ENCODE assay signal across 14 cellular contexts in genomic region chr14:63677891-63678379, GRCh38. TPM values are rescaled to one million over a fixed set of nuclear protein-coding genes. Genes with fewer than 3 reads are reported as not detected.
DNase-seq lines count a peak whose midpoint lies in the region; ATAC-seq, FAIRE-seq and TF ChIP-seq lines count a peak whose summit lies in the region.
"Had no signal": no experiment of that assay in that cellular context is flagged by ENCODE, and none has a peak within 500 bp of the region (broad histone marks: within the 10 kb centered on the region; RNA-seq: fewer than 3 reads in every experiment).

No MANE protein-coding gene starts in this region.

- POLR2A ChIA-PET in A549 (lab: Yijun Ruan, JAX) = interaction anchor here (1.2 kb wide), 1 partner anchor 36 kb away, joined by 6 read pairs; the partner anchor contains the start of gene WDR89
- POLR2A ChIA-PET in activated CD8-positive, alpha-beta T cell treated with anti-CD3 and anti-CD28 coated beads, Interleukin-2, amount 10 ng/mL, durations not matched to agents 7 days and 5 days (lab: Charles Lee) = no interaction called here

- no peak overlapping the region for H3K4me3 Mint-ChIP-seq in activated CD8-positive, alpha-beta T cell treated with anti-CD3 and anti-CD28 coated beads, Interleukin-2, amount 10 ng/mL, durations not matched to agents 7 days and 5 days
- H3K4me3 Mint-ChIP-seq: immature natural killer cell had no signal

- peak in 1 of 2 experiments; percentile 39; a peak in 2 of 6 replicates for ATAC-seq in A549
- ATAC-seq in HG03457 (IDR thresholded peaks at IDR 0.05; ENCODE audit: unreplicated experiment) = no peak
- ATAC-seq in activated CD8-positive, alpha-beta T cell treated with anti-CD3 and anti-CD28 coated beads, Interleukin-2, amount 10 ng/mL, durations not matched to agents 7 days and 5 days = no peak
- ATAC-seq in GM21528 (IDR thresholded peaks at IDR 0.05; ENCODE audit: low FRiP score, unreplicated experiment) = no peak
- ATAC-seq in GM21360 (IDR thresholded peaks at IDR 0.05; ENCODE audit: unreplicated experiment) = no peak

- no peaks in the 10 kb centered on the region for H3K27me3 ChIP-seq in hepatocyte
- H3K27me3 ChIP-seq: ovary had no signal

- H4K20me1 ChIP-seq in hepatocyte (ENCODE audit: insufficient read depth, poor library complexity, severe bottlenecking) = no peaks in the 10 kb centered on the region

- H2AFZ ChIP-seq in hepatocyte = no peak overlapping the region

- CTCF ChIA-PET in A549 (lab: Yijun Ruan, JAX) = interaction anchor here (0.6 to 1.6 kb wide), 5 partner anchors 8 to 63 kb away, joined by 3 to 4 read pairs (median 3); no protein-coding TSS in a partner anchor
- CTCF ChIA-PET in activated CD8-positive, alpha-beta T cell treated with anti-CD3 and anti-CD28 coated beads, Interleukin-2, amount 10 ng/mL, durations not matched to agents 7 days and 5 days (lab: Charles Lee) = interaction anchor here (1.5 to 1.6 kb wide), 2 partner anchors 12 to 289 kb away, joined by 3 read pairs; no protein-coding TSS in a partner anchor

- H3K4me2 ChIP-seq in A549 (no peak overlapping the region), hepatocyte (peak overlapping the region; percentile 8)

- H3K4me1 ChIP-seq in A549 (peaks cover 9% of the 10 kb centered on the region; the same call in 1 of the 3 replicates), hepatocyte (ENCODE audit: insufficient read depth) (no peaks in the 10 kb centered on the region)

- no peak for FAIRE-seq in A549 (lab: Jason Lieb, UNC)
- FAIRE-seq in H54 (lab: Jason Lieb, UNC) = peak; percentile 75

- no peak for TF ChIP-seq RAD21 in A549 (conservative IDR thresholded peaks at IDR 0.05 in 1 of 2, IDR thresholded peaks at IDR 0.05 in 1 of 2)

- DNase-seq in A549 (ENCODE audit: low read depth in 1 of 2, low spot score in 1 of 2) (peak in 1 of 2 experiments; percentile 60), H54 (ENCODE audit: insufficient read length, low spot score) (peak; percentile 14), hepatocyte (ENCODE audit: low spot score) (peak; percentile 59)
- DNase-seq in activated CD8-positive, alpha-beta T cell treated with anti-CD3 and anti-CD28 coated beads, Interleukin-2, amount 10 ng/mL, durations not matched to agents 7 days and 5 days = no peak
- DNase-seq: activated effector memory CD4-positive, alpha-beta T cell treated with Interleukin-2 at 50 U/mL for 16 hours; C1 segment of cervical spinal cord; effector CD4-positive, alpha-beta T cell; immature natural killer cell; NCI-H774; ovary had no signal

- TF ChIP-seq CTCF in A549 (IDR thresholded peaks at IDR 0.05) = no peak
- no peak for TF ChIP-seq CTCF in VCaP (conservative IDR thresholded peaks at IDR 0.05)
- TF ChIP-seq CTCF in hepatocyte (IDR thresholded peaks at IDR 0.05; ENCODE audit: poor library complexity) = no peak

- TF ChIP-seq POLR2A in A549 (IDR thresholded peaks at IDR 0.05; ENCODE audit: low read length) (no peak), H54 (IDR thresholded peaks at IDR 0.05; ENCODE audit: low read depth, low read length) (no peak)

- no peak overlapping the region for H3K27ac Mint-ChIP-seq in activated CD8-positive, alpha-beta T cell treated with anti-CD3 and anti-CD28 coated beads, Interleukin-2, amount 10 ng/mL, durations not matched to agents 7 days and 5 days
- H3K27ac Mint-ChIP-seq: immature natural killer cell had no signal

- no peaks in the 10 kb centered on the region for H3K27me3 Mint-ChIP-seq in activated CD8-positive, alpha-beta T cell treated with anti-CD3 and anti-CD28 coated beads, Interleukin-2, amount 10 ng/mL, durations not matched to agents 7 days and 5 days (ENCODE audit: low read depth)

- H3K27ac ChIP-seq in A549 = no peak overlapping the region
- peak overlapping the region; percentile 85 for H3K27ac ChIP-seq in VCaP
- peak overlapping the region; percentile 63 for H3K27ac ChIP-seq in hepatocyte
- H3K27ac ChIP-seq: ovary had no signal

- H3K36me3 Mint-ChIP-seq in activated CD8-positive, alpha-beta T cell treated with anti-CD3 and anti-CD28 coated beads, Interleukin-2, amount 10 ng/mL, durations not matched to agents 7 days and 5 days (ENCODE audit: low read depth) = peaks cover 20% of the 10 kb centered on the region

- no peak overlapping the region for H3K4me3 ChIP-seq in A549
- no peak overlapping the region for H3K4me3 ChIP-seq in hepatocyte
- H3K4me3 ChIP-seq: ovary had no signal

- H3K9me3 Mint-ChIP-seq in activated CD8-positive, alpha-beta T cell treated with anti-CD3 and anti-CD28 coated beads, Interleukin-2, amount 10 ng/mL, durations not matched to agents 7 days and 5 days (ENCODE audit: insufficient read depth) = no peaks in the 10 kb centered on the region
- H3K9me3 Mint-ChIP-seq: immature natural killer cell had no signal

- no peaks in the 10 kb centered on the region for H3K4me1 Mint-ChIP-seq in activated CD8-positive, alpha-beta T cell treated with anti-CD3 and anti-CD28 coated beads, Interleukin-2, amount 10 ng/mL, durations not matched to agents 7 days and 5 days (ENCODE audit: low read depth)
- H3K4me1 Mint-ChIP-seq: immature natural killer cell had no signal

- H3K9me3 ChIP-seq in A549 (no peaks in the 10 kb centered on the region), hepatocyte (ENCODE audit: low read depth) (no peaks in the 10 kb centered on the region)
- H3K9me3 ChIP-seq: ovary had no signal

- no peaks in the 10 kb centered on the region for H3K79me2 ChIP-seq in hepatocyte

- WGBS in A549 (ENCODE audit: missing lambda C conversion rate) = 90% methylated on average over 3 of the region's 3 CpGs
- 21% methylated on average over 3 of the region's 3 CpGs for WGBS in hepatocyte (ENCODE audit: low lambda C conversion rate, missing lambda C conversion rate)

- H3K36me3 ChIP-seq in hepatocyte (replicated peaks; ENCODE audit: insufficient read depth, low read depth) = no peaks in the 10 kb centered on the region
- H3K36me3 ChIP-seq: ovary had no signal

- no peaks in the 10 kb centered on the region for H3K9me2 ChIP-seq in hepatocyte (replicated peaks; ENCODE audit: insufficient read depth)

- no peak for TF ChIP-seq EP300 in A549 (IDR thresholded peaks at IDR 0.05)

TF ChIP-seq in A549, 52 proteins besides CTCF, POLR2A, EP300 and RAD21:
- TF ChIP-seq GATA3 (IDR thresholded peaks at IDR 0.05; ENCODE audit: borderline replicate concordance) (peak; percentile 86), CHD4 (IDR thresholded peaks at IDR 0.05; ENCODE audit: borderline replicate concordance) (no peak), HDAC2 (IDR thresholded peaks at IDR 0.05) (no peak), NR3C1 (IDR thresholded peaks at IDR 0.05) (no peak)

RNA-seq across cellular contexts. Expression of gene WDR89, which starts 36.3 kb away (rescaled TPM):
- 15.7 and 20.9 TPM in 2 replicates for polyA plus RNA-seq in A549 (2011; rRNA removed)
- 2.6 and 3.2 TPM in 2 replicates for polyA plus RNA-seq in A549 (2012; cell fraction: cytosol; rRNA removed)
- 1.2 and 2.0 TPM in 2 replicates for polyA plus RNA-seq in A549 (2012; cell fraction: nucleus; rRNA removed)
- 13.9 to 15.1 TPM (median 15.1 TPM) in 3 replicates for polyA plus RNA-seq in A549 (2017; fragmentation: RNase III; extraction: RNeasy Plus Mini Kit Qiagen cat#74134 plus additional on column Dnase treatment)
- 8.9 and 9.6 TPM in 2 replicates for polyA minus RNA-seq in A549 (2011; rRNA and poly(A)+ RNA removed)
- total RNA-seq in hepatocyte = 12.3 and 14.6 TPM in 2 replicates
- 3.9 and 5.6 TPM in 2 replicates for polyA plus RNA-seq in hepatocyte
- 10 to 100 TPM; 21.8 to 21.9 TPM for total RNA-seq in activated CD8-positive, alpha-beta T cell treated with anti-CD3 and anti-CD28 coated beads, Interleukin-2, amount 10 ng/mL, durations not matched to agents 7 days and 5 days

RNA-seq across cellular contexts. Expression of gene SGPP1, which starts 49.9 kb away (rescaled TPM):
- 18.9 and 28.2 TPM in 2 replicates for polyA plus RNA-seq in A549 (2011; rRNA removed)
- 7.8 and 10.6 TPM in 2 replicates for polyA plus RNA-seq in A549 (2012; cell fraction: cytosol; rRNA removed)
- polyA plus RNA-seq in A549 (2012; cell fraction: nucleus; rRNA removed) = 8.7 and 9.5 TPM in 2 replicates
- polyA plus RNA-seq in A549 (2017; fragmentation: RNase III; extraction: RNeasy Plus Mini Kit Qiagen cat#74134 plus additional on column Dnase treatment) = 14.2 to 16.1 TPM (median 14.9 TPM) in 3 replicates
- 7.1 and 8.6 TPM in 2 replicates for polyA minus RNA-seq in A549 (2011; rRNA and poly(A)+ RNA removed)
- total RNA-seq in hepatocyte = 19.8 and 23.9 TPM in 2 replicates
- 12.0 and 17.8 TPM in 2 replicates for polyA plus RNA-seq in hepatocyte
- total RNA-seq in activated CD8-positive, alpha-beta T cell treated with anti-CD3 and anti-CD28 coated beads, Interleukin-2, amount 10 ng/mL, durations not matched to agents 7 days and 5 days = 10 to 100 TPM; 18.2 to 19.9 TPM

Comparison
In these comparisons a context has a peak if more than half of its experiments do, and no peak if none do; other contexts are left out.
1. H3K27ac ChIP-seq: peak in VCaP (single experiment) and hepatocyte (single experiment); none in A549 (0 of 2).